Comparison of ENCODE assay signal across 21 cellular contexts in the genomic region with DNA sequence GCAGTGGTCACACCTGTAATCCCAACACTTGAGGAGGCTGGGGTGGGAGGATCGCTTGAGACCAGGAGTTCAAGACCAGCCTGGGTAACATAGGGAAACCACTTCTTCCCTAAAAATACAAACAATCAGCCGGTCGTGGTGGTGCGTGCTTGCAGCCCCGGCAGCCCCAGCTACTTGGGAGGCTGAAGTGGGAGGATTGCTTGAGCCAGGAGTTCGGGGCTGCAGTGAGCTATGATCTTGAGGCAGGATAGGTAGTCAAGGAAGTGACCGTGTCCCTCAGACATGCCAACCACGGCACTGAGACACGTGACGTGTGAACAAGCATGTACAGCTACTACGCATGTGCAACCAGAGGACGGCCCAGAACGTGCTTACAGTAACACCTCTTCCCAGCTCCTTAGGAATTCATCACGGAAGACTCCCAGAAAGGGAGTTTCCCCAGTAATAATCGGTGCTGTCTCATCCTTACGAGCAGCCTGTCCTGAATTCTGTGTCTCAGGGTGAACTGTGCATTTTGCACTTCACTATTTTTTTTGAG. TPM values are rescaled to one million over a fixed set of nuclear protein-coding genes. Genes with fewer than 3 reads are reported as not detected.
DNase-seq lines count a peak whose midpoint lies in the region; ATAC-seq, FAIRE-seq and TF ChIP-seq lines count a peak whose summit lies in the region.
"Had no signal": no experiment of that assay in that cellular context is flagged by ENCODE, and none has a peak within 500 bp of the region (broad histone marks: within the 10 kb centered on the region; RNA-seq: fewer than 3 reads in every experiment).

No MANE protein-coding gene starts in this region.

- no peak for TF ChIP-seq CTCF in H1 (IDR thresholded peaks at IDR 0.05; ENCODE audit: control extremely low read depth in 1 of 3, insufficient read depth in 1 of 3, low read depth in 1 of 3, low read length in 3 of 3)

- H3K4me3 ChIP-seq in H1 (ENCODE audit: extremely low read depth in 1 of 4, insufficient read depth in 2 of 4, low read depth in 3 of 4, low read length in 4 of 4), result no peak overlapping the region

- H2BK120ac ChIP-seq in H1 (replicated peaks; ENCODE audit: low read depth, low read length), result no peak overlapping the region

- H2BK20ac ChIP-seq in H1 (ENCODE audit: low read length), result no peak overlapping the region

- no peak overlapping the region for H3K23ac ChIP-seq in H1 (ENCODE audit: insufficient read length)

- no peak overlapping the region for H2AFZ ChIP-seq in H1 (ENCODE audit: low read length)

- H3K18ac ChIP-seq in H1 (ENCODE audit: extremely low read depth, low read length), result no peak overlapping the region

- H3K79me1 ChIP-seq in H1 (ENCODE audit: low read depth, low read length), result no peaks in the 10 kb centered on the region; the same call in none of the 2 replicates

- no peak overlapping the region for H3K27ac ChIP-seq in H1 (ENCODE audit: low read depth, low read length)
- H3K27ac ChIP-seq: 22Rv1, HL-60 had no signal

- H3K9me3 ChIP-seq in H1 (ENCODE audit: insufficient read depth in 2 of 2, low read depth in 1 of 2, low read length in 1 of 2), result no peaks in the 10 kb centered on the region

- POLR2A ChIA-PET in H1 (lab: Charles Lee; ENCODE audit: partially characterized antibody), result interaction anchor here (1.4 to 2.6 kb wide), 2 partner anchors 9 to 18 kb away, joined by 8 read pairs; no protein-coding TSS in a partner anchor

- peaks cover 0 to 6% (median 2%) of the 10 kb centered on the region in 4 experiments; a peak in 3 of 7 replicates for H3K4me1 ChIP-seq in H1 (replicated peaks in 1 of 4; ENCODE audit: control insufficient read depth in 3 of 4, insufficient read depth in 4 of 4, low read length in 3 of 4)

- WGBS in H1 (ENCODE audit: extremely low coverage in 1 of 2, insufficient coverage in 1 of 2, insufficient read length in 1 of 2, insufficient replicate concordance in 2 of 2, low coverage in 1 of 2, low lambda C conversion rate in 2 of 2, missing lambda C conversion rate in 1 of 2), 2 experiments, result 90% methylated on average over 16 of the region's 16 CpGs; no CpG with 5 or more reads in 1 of the 2 experiments

- no peak; a peak in 1 of 3 replicates for TF ChIP-seq POLR2A in H1 (IDR thresholded peaks at IDR 0.05; ENCODE audit: control extremely low read depth in 1 of 2, low read depth in 2 of 2, low read length in 2 of 2)

- DNase-seq in Right ventricle myocardium inferior (ENCODE audit: missing footprints) (peak; percentile 60), left cardiac atrium (no peak), H1 (ENCODE audit: low read depth in 1 of 2, low spot score in 2 of 2) (no peak), mesenteric fat pad (ENCODE audit: low spot score) (peak; percentile 72), mucosa of gallbladder (ENCODE audit: low spot score) (no peak), activated T-cell treated with anti-CD3 and anti-CD28 coated beads for 4 hours (no peak)
- DNase-seq: GDM1, GOT3, IMR-90, Karpas-422, NCI-H1048, NCI-H1436, NCI-H1930, NCI-H345, NCI-H524 treated with DMSO at 0.1 percent for 48 hours, PC-3 had no signal

- ATAC-seq in Right ventricle myocardium inferior, result no peak
- no peak for ATAC-seq in left cardiac atrium
- no peak for ATAC-seq in HG03354 (IDR thresholded peaks at IDR 0.05; ENCODE audit: poor library complexity, severe bottlenecking, unreplicated experiment)
- ATAC-seq in HG03342 (IDR thresholded peaks at IDR 0.05; ENCODE audit: unreplicated experiment), result no peak
- ATAC-seq: PC-3 had no signal

- peaks cover 7 to 21% of the 10 kb centered on the region in 2 experiments for H4K20me1 ChIP-seq in H1 (replicated peaks in 1 of 2; ENCODE audit: control insufficient read depth in 1 of 2, insufficient read depth in 2 of 2, low read length in 2 of 2)

- H2BK15ac ChIP-seq in H1 (ENCODE audit: low read length), result no peak overlapping the region

- no peaks in the 10 kb centered on the region for H3K27me3 ChIP-seq in H1 (replicated peaks in 1 of 4; ENCODE audit: control insufficient read depth in 3 of 4, extremely low read depth in 1 of 4, insufficient read depth in 3 of 4, low read length in 3 of 4)

- H2AK5ac ChIP-seq in H1 (ENCODE audit: low read depth, low read length), result no peak overlapping the region

- peaks cover 0 to 16% of the 10 kb centered on the region in 2 experiments; a peak in 2 of 4 replicates for H3K79me2 ChIP-seq in H1 (ENCODE audit: control insufficient read depth in 1 of 2, insufficient read depth in 2 of 2, low read length in 2 of 2)

- no peak overlapping the region for H3K4me2 ChIP-seq in H1 (ENCODE audit: insufficient read depth in 1 of 2, low read depth in 2 of 2, low read length in 2 of 2)

- no peak overlapping the region for H2BK5ac ChIP-seq in H1 (ENCODE audit: low read depth, low read length)

- no peak overlapping the region for H2BK12ac ChIP-seq in H1 (ENCODE audit: low read depth, low read length)

- no peak overlapping the region for H3K4ac ChIP-seq in H1 (replicated peaks; ENCODE audit: insufficient read length, low read depth, low read length)

- no peak overlapping the region for H3K14ac ChIP-seq in H1 (ENCODE audit: insufficient read length)

- no peak for TF ChIP-seq RAD21 in H1 (IDR thresholded peaks at IDR 0.05 in 1 of 2, conservative IDR thresholded peaks at IDR 0.05 in 1 of 2; ENCODE audit: low read depth in 2 of 2, low read length in 2 of 2)

- H4K5ac ChIP-seq in H1 (ENCODE audit: insufficient read length, low read depth, low read length), result no peak overlapping the region

- CTCF ChIA-PET in H1 (lab: Charles Lee; ENCODE audit: partially characterized antibody), result no interaction called here

- no peak for TF ChIP-seq EP300 in H1 (IDR thresholded peaks at IDR 0.05; ENCODE audit: borderline replicate concordance in 1 of 2, low read depth in 2 of 2, low read length in 2 of 2)

- no peaks in the 10 kb centered on the region for H3K23me2 ChIP-seq in H1 (ENCODE audit: low read depth, low read length)

- FAIRE-seq in H1 (lab: Jason Lieb, UNC), result no peak
- FAIRE-seq: GM18507 had no signal

- peaks cover 19 to 45% (median 30%) of the 10 kb centered on the region in 4 experiments; a peak in 7 of 8 replicates for H3K36me3 ChIP-seq in H1 (ENCODE audit: control insufficient read depth in 2 of 4, insufficient read depth in 4 of 4, low read length in 3 of 4)

- no peak overlapping the region for H4K8ac ChIP-seq in H1 (ENCODE audit: extremely low read depth, insufficient read depth, low read length)

- no peak overlapping the region for H3K56ac ChIP-seq in H1 (replicated peaks; ENCODE audit: insufficient read length, low read depth, low read length)

- H4K91ac ChIP-seq in H1 (replicated peaks; ENCODE audit: insufficient read length, low read length), result no peak overlapping the region

- intact Hi-C loops in Right ventricle myocardium inferior (cut with DNase I) (no loop called here), left cardiac atrium (cut with DNase I) (no loop called here)

- no peak overlapping the region for H3K9ac ChIP-seq in H1 (replicated peaks in 1 of 4; ENCODE audit: extremely low read depth in 1 of 4, low read depth in 3 of 4, low read length in 3 of 4)

TF ChIP-seq in H1, 55 proteins besides CTCF, POLR2A, EP300 and RAD21:
- no peak for TF ChIP-seq GABPA (IDR thresholded peaks at IDR 0.05; ENCODE audit: borderline replicate concordance, insufficient read depth, low read length)
- TF ChIP-seq POLR2AphosphoS5 (IDR thresholded peaks at IDR 0.05; ENCODE audit: low read depth, low read length), result peak; percentile 42; the same call in 1 of the 2 replicates

RNA-seq across cellular contexts. Expression of gene GUSB, which starts 5.3 kb away (rescaled TPM):
- 18.3 TPM for total RNA-seq in Right ventricle myocardium inferior
- total RNA-seq in left cardiac atrium, result 10 to 100 TPM; 25.8 to 28.6 TPM
- 41.4 and 43.6 TPM in 2 replicates for total RNA-seq in H1 (2021; fragmentation: NEBNext Ultra II Directional; extraction: Animal tissue kit (Norgen Biotek cat#: 25700))
- 71.3 and 107 TPM in 2 replicates for polyA plus RNA-seq in H1 (2011; rRNA removed)
- 78.3 TPM for polyA plus RNA-seq in H1 (2011; cell fraction: cytosol; rRNA removed)
- 166 TPM for polyA plus RNA-seq in H1 (2011; cell fraction: nucleus; rRNA removed)
- polyA plus RNA-seq in H1 (2012, experiment 1 of 2), result 46.1 to 68.1 TPM (median 60.1 TPM) in 4 replicates
- polyA plus RNA-seq in H1 (2012, experiment 2 of 2), result 40.0 TPM
- 49.1 TPM for polyA plus RNA-seq in H1 (2013, experiment 1 of 2)
- 42.8 TPM for polyA plus RNA-seq in H1 (2013, experiment 2 of 2)
- polyA minus RNA-seq in H1 (2011; rRNA and poly(A)+ RNA removed), result 68.9 and 90.7 TPM in 2 replicates
- 32.7 TPM for polyA minus RNA-seq in H1 (2011; cell fraction: cytosol; rRNA and poly(A)+ RNA removed)
- 47.3 TPM for polyA minus RNA-seq in H1 (2011; cell fraction: nucleus; rRNA and poly(A)+ RNA removed)
- 35.7 TPM for total RNA-seq in mesenteric fat pad
- total RNA-seq in mucosa of gallbladder, result 73.2 TPM

Comparison
In these comparisons a context has a peak if more than half of its experiments do, and no peak if none do; other contexts are left out.
1. DNase-seq: peak in Right ventricle myocardium inferior (single experiment) and mesenteric fat pad (single experiment); none in left cardiac atrium (single experiment), H1 (0 of 2), mucosa of gallbladder (single experiment) and activated T-cell treated with anti-CD3 and anti-CD28 coated beads for 4 hours (single experiment).